19 cellular contexts compared by ENCODE assay signal in the genomic region with DNA sequence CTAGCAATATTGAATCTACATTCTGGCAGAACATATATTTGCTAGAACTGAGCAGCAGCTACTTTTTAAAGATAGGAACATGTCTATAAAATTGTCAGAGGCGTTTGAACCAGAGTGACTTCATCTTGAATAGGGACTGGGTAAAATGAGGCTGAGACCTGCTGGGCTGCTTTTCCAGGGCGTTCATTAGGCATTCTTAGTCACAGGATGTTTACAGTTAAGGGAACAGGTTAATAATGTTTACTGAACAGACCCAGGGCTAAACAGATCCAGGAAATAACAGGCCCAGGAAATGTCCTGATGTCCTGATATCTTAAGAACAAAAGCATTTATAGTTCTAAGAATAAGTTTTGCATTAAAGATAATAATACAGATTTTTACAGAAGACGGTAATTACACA. TPM values are rescaled to one million over a fixed set of nuclear protein-coding genes. Genes with fewer than 3 reads are reported as not detected.
A peak's percentile ranks its signal among the peaks of the same experiment; 100 is the strongest.
DNase-seq lines count a peak whose midpoint lies in the region; ATAC-seq and TF ChIP-seq lines count a peak whose summit lies in the region.
"Had no signal": no experiment of that assay in that cellular context is flagged by ENCODE, and none has a peak within 500 bp of the region (broad histone marks: within the 10 kb centered on the region; RNA-seq: fewer than 3 reads in every experiment).

No MANE protein-coding gene starts in this region.

- peaks cover 9% of the 10 kb centered on the region for H3F3A ChIP-seq in PC-3 (ENCODE audit: low read length, unreplicated experiment)

- H3K4me2 ChIP-seq in PC-3 (ENCODE audit: low read length), result peak overlapping the region; percentile 45
- H3K4me2 ChIP-seq: BLaER1, GM23338 had no signal

- BruUV-seq in PC-3 (replicated peaks; lab: Mats Ljungman, UMichigan), result no TSS peak

- H3K4me1 ChIP-seq in PC-3 (ENCODE audit: insufficient read depth, low read length), result peaks cover 40% of the 10 kb centered on the region
- H3K4me1 ChIP-seq: BLaER1 had no signal

- POLR2A ChIA-PET in PC-3 (lab: Charles Lee; ENCODE audit: unreplicated experiment), result interaction anchor here (1.2 kb wide), 1 partner anchor 10 kb away, joined by 4 read pairs; no protein-coding TSS in a partner anchor

- peak overlapping the region; percentile 66 for H3K9ac ChIP-seq in PC-3 (ENCODE audit: low read length)
- H3K9ac ChIP-seq: BLaER1 had no signal

- intact Hi-C loops in PC-3 (cut with micrococcal nuclease), result loop anchor here (5.0 kb wide), 3 partner anchors 33 to 278 kb away; a partner anchor contains a TSS

- peak; percentile 33 for DNase-seq in DMS53 (lab: John Stamatoyannopoulos, UW)
- DNase-seq in PC-3, result peak; percentile 73
- peak; percentile 28 for DNase-seq in dermis blood vessel endothelial cell
- peak; percentile 10 for DNase-seq in fibroblast of villous mesenchyme (ENCODE audit: low read depth)
- DNase-seq in A172 (ENCODE audit: low spot score), result no peak
- no peak for DNase-seq in activated T-cell treated with anti-CD3 and anti-CD28 coated beads, Interleukin-2, amount 50 U/mL, for 48 hours
- DNase-seq in stimulated activated CD4-positive, alpha-beta T cell treated with anti-CD3 and anti-CD28 coated beads, Interleukin-4, amount 100 ng/mL, for 24 hours, result no peak
- DNase-seq: CD8-positive, alpha-beta T cell; COR-L47; DMS 273 treated with DMSO at 0.1 percent for 48 hours; DMS79 treated with DMSO at 0.1 percent for 48 hours; HCEC 1CT; IMR-90 had no signal

- H3K9me2 ChIP-seq in PC-3 (replicated peaks; ENCODE audit: low read length), result no peaks in the 10 kb centered on the region

- H3K27ac ChIP-seq in PC-3 (ENCODE audit: low read length), result peak overlapping the region; percentile 94
- H3K27ac ChIP-seq: 22Rv1, BLaER1 had no signal

- CTCF ChIA-PET in PC-3 (lab: Charles Lee), result no interaction called here

- H3K79me2 ChIP-seq in PC-3 (ENCODE audit: low read length), result no peaks in the 10 kb centered on the region

- H3K27me3 ChIP-seq in PC-3 (ENCODE audit: low read length), result no peaks in the 10 kb centered on the region
- H3K27me3 ChIP-seq: BLaER1 had no signal

- TF ChIP-seq CTCF in PC-3 (conservative IDR thresholded peaks at IDR 0.05; ENCODE audit: low read depth, low read length), result no peak
- TF ChIP-seq CTCF in fibroblast of villous mesenchyme (IDR thresholded peaks at IDR 0.05; ENCODE audit: insufficient read depth, low read depth, low read length), result no peak

- 0 out of 2 replicates have a peak, but pooled peaks cover 3% of the 10 kb centered on the region for H3K9me3 ChIP-seq in PC-3 (ENCODE audit: low read length)

- ATAC-seq in PC-3, result peak; percentile 63
- no peak for ATAC-seq in GM21528 (IDR thresholded peaks at IDR 0.05; ENCODE audit: low FRiP score, unreplicated experiment)
- ATAC-seq: CD8-positive, alpha-beta T cell; GM23338; K562 had no signal

- no peaks in the 10 kb centered on the region for H4K20me1 ChIP-seq in PC-3 (ENCODE audit: low read length)
- H4K20me1 ChIP-seq: BLaER1 had no signal

- no peak overlapping the region for H2AFZ ChIP-seq in PC-3 (ENCODE audit: low read length)
- H2AFZ ChIP-seq: GM23338 had no signal

- H3K4me3 ChIP-seq in PC-3 (ENCODE audit: low read length), result no peak overlapping the region
- H3K4me3 ChIP-seq in fibroblast of villous mesenchyme (ENCODE audit: low read depth, low read length), result no peak overlapping the region
- H3K4me3 ChIP-seq: BLaER1, GM23338, K562 had no signal

- H3K36me3 ChIP-seq in PC-3 (ENCODE audit: low read depth, low read length), result no peaks in the 10 kb centered on the region
- H3K36me3 ChIP-seq: BLaER1 had no signal

RNA-seq across cellular contexts. Expression of a gene that starts 34.5 kb away (rescaled TPM):
- 110 and 125 TPM in 2 replicates for total RNA-seq in PC-3 (2014; rRNA removed)
- 21.7 and 23.7 TPM in 2 replicates for total RNA-seq in dermis blood vessel endothelial cell
- 15.1 and 17.7 TPM in 2 replicates for total RNA-seq in fibroblast of villous mesenchyme
- total RNA-seq in A172 (2014; rRNA removed; shearing (Covaris generic)), result 21.9 and 24.6 TPM in 2 replicates
- total RNA-seq: G401 had no signal

Comparison
In these comparisons a context has a peak if more than half of its experiments do, and no peak if none do; other contexts are left out.
1. DNase-seq: peak in DMS53 (single experiment), PC-3 (single experiment), dermis blood vessel endothelial cell (single experiment) and fibroblast of villous mesenchyme (single experiment); none in A172 (single experiment), activated T-cell treated with anti-CD3 and anti-CD28 coated beads, Interleukin-2, amount 50 U/mL, for 48 hours (0 of 2) and stimulated activated CD4-positive, alpha-beta T cell treated with anti-CD3 and anti-CD28 coated beads, Interleukin-4, amount 100 ng/mL, for 24 hours (single experiment).